Comparison of ENCODE assay signal across 8 cellular contexts in genomic region chr11:45354976-45355705, GRCh38.
DNase-seq lines count a peak whose midpoint lies in the region; ATAC-seq and TF ChIP-seq lines count a peak whose summit lies in the region.

No MANE protein-coding gene starts in this region.

- H3K27me3 ChIP-seq in SK-N-SH (ENCODE audit: insufficient read depth): no peaks in the 10 kb centered on the region
- no peaks in the 10 kb centered on the region for H3K27me3 ChIP-seq in right atrium auricular region
- H3K27me3 ChIP-seq in upper lobe of right lung: peaks cover 3% of the 10 kb centered on the region

- intact Hi-C loops in upper lobe of right lung (cut with DNase I): no loop called here

- no peaks in the 10 kb centered on the region for H3K79me2 ChIP-seq in SK-N-SH (ENCODE audit: insufficient read depth)

- no peak for TF ChIP-seq RAD21 in SK-N-SH (IDR thresholded peaks at IDR 0.05; ENCODE audit: low read length)

- peak overlapping the region; percentile 10; the same call in 1 of the 2 replicates for H3K9ac ChIP-seq in SK-N-SH

- no peaks in the 10 kb centered on the region for H3F3A ChIP-seq in SK-N-SH (replicated peaks; ENCODE audit: insufficient read depth)

- TF ChIP-seq EP300 in SK-N-SH (IDR thresholded peaks at IDR 0.05; ENCODE audit: borderline replicate concordance in 1 of 2, low read depth in 1 of 2, low read length in 1 of 2): no peak

- H3K9me3 ChIP-seq in SK-N-SH: no peaks in the 10 kb centered on the region
- H3K9me3 ChIP-seq in right atrium auricular region: no peaks in the 10 kb centered on the region
- H3K9me3 ChIP-seq in upper lobe of right lung: no peaks in the 10 kb centered on the region

- H3K27ac ChIP-seq in SK-N-SH (ENCODE audit: low read depth in 2 of 2, low read length in 1 of 2) (peak overlapping the region in 1 of 2 experiments; percentile 64; a peak in 1 of 4 replicates), right atrium auricular region (peak overlapping the region; percentile 64 to 76), upper lobe of right lung (peak overlapping the region; percentile 44)

- WGBS in SK-N-SH (ENCODE audit: low lambda C conversion rate): 18% methylated on average over 19 of the region's 30 CpGs

- no peak for TF ChIP-seq CTCF in SK-N-SH (IDR thresholded peaks at IDR 0.05)
- no peak for TF ChIP-seq CTCF in right atrium auricular region (IDR thresholded peaks at IDR 0.05)
- TF ChIP-seq CTCF in upper lobe of right lung (IDR thresholded peaks at IDR 0.05): no peak

- ATAC-seq in GM21360 (IDR thresholded peaks at IDR 0.05; ENCODE audit: unreplicated experiment) (peak; percentile 84), upper lobe of right lung (peak; percentile 94)

- H3K9me2 ChIP-seq in SK-N-SH: no peaks in the 10 kb centered on the region

- no peaks in the 10 kb centered on the region for H4K20me1 ChIP-seq in SK-N-SH (ENCODE audit: insufficient read depth)

- DNase-seq in C1 segment of cervical spinal cord (lab: John Stamatoyannopoulos, UW) (peak; percentile 20 to 86 (median 72)), SK-N-SH (peak; percentile 88), amniotic epithelial cell (ENCODE audit: low read depth) (peak; percentile 63), right atrium auricular region (ENCODE audit: low spot score) (peak; percentile 88), pulmonary artery endothelial cell (ENCODE audit: low read depth, low spot score) (peak; percentile 29), upper lobe of right lung (peak; percentile 89)
- DNase-seq in Jurkat, Clone E6-1 (ENCODE audit: low read depth, low spot score): peak; percentile 90

- CTCF ChIA-PET in SK-N-SH (lab: Yijun Ruan, JAX): interaction anchor here (1.2 to 4.6 kb wide), 3 partner anchors 16 to 300 kb away, joined by 5 to 25 read pairs (median 25); no protein-coding TSS in a partner anchor

- peak overlapping the region; percentile 97 for H2AFZ ChIP-seq in SK-N-SH (ENCODE audit: low read depth)

- H3K4me2 ChIP-seq in SK-N-SH: peak overlapping the region; percentile 81

- no peaks in the 10 kb centered on the region for H3K36me3 ChIP-seq in SK-N-SH (replicated peaks in 1 of 2; ENCODE audit: control insufficient read depth in 1 of 2, insufficient read depth in 2 of 2, low read length in 1 of 2)
- no peaks in the 10 kb centered on the region for H3K36me3 ChIP-seq in right atrium auricular region
- H3K36me3 ChIP-seq in upper lobe of right lung: no peaks in the 10 kb centered on the region

- H3K4me1 ChIP-seq in SK-N-SH (ENCODE audit: control insufficient read depth in 1 of 2, insufficient read depth in 2 of 2, low read depth in 1 of 2, low read length in 1 of 2) (peaks cover 0 to 4% of the 10 kb centered on the region in 2 experiments; a peak in 2 of 4 replicates), right atrium auricular region (peaks cover 0 to 9% of the 10 kb centered on the region in 2 donors), upper lobe of right lung (no peaks in the 10 kb centered on the region)

- POLR2A ChIA-PET in SK-N-SH (lab: Yijun Ruan, JAX): no interaction called here

- H3K4me3 ChIP-seq in Jurkat, Clone E6-1 (ENCODE audit: low read length): peak overlapping the region; percentile 81
- peak overlapping the region; percentile 66 to 67 for H3K4me3 ChIP-seq in SK-N-SH (ENCODE audit: low read depth in 2 of 2, low read length in 1 of 2)
- H3K4me3 ChIP-seq in right atrium auricular region: peak overlapping the region; percentile 72 to 77
- H3K4me3 ChIP-seq in upper lobe of right lung: peak overlapping the region; percentile 57

TF ChIP-seq in SK-N-SH, 30 proteins besides CTCF, POLR2A, EP300 and RAD21:
- no peak for TF ChIP-seq RXRA (IDR thresholded peaks at IDR 0.05; ENCODE audit: borderline replicate concordance, low read depth)
- TF ChIP-seq ELF1 (IDR thresholded peaks at IDR 0.05): peak; percentile 97
- peak; percentile 95 for TF ChIP-seq YY1 (IDR thresholded peaks at IDR 0.05; ENCODE audit: low read depth)
- peak; percentile 50 for TF ChIP-seq CHD2 (IDR thresholded peaks at IDR 0.05; ENCODE audit: low read length, partially characterized antibody)
- TF ChIP-seq TCF12 (IDR thresholded peaks at IDR 0.05): peak; percentile 20; the same call in 1 of the 2 replicates
- TF ChIP-seq IRF3 (IDR thresholded peaks at IDR 0.05; ENCODE audit: low read depth, low read length): no peak
- peak; percentile 91 for TF ChIP-seq GABPA (IDR thresholded peaks at IDR 0.05; ENCODE audit: low read depth)
- no peak for TF ChIP-seq FOXM1 (IDR thresholded peaks at IDR 0.05; ENCODE audit: low read depth)
- peak; percentile 49 for TF ChIP-seq POLR2AphosphoS5 (IDR thresholded peaks at IDR 0.05; ENCODE audit: low read depth, low read length)
- TF ChIP-seq FOXJ3 (CRISPR knock-in tag; IDR thresholded peaks at IDR 0.05): no peak
- no peak for TF ChIP-seq JUND (IDR thresholded peaks at IDR 0.05)
- peak; percentile 82 for TF ChIP-seq NFIC (IDR thresholded peaks at IDR 0.05; ENCODE audit: borderline replicate concordance)
- no peak for TF ChIP-seq SMC3 (IDR thresholded peaks at IDR 0.05; ENCODE audit: low read depth, low read length)
- TF ChIP-seq, protein P1, sequence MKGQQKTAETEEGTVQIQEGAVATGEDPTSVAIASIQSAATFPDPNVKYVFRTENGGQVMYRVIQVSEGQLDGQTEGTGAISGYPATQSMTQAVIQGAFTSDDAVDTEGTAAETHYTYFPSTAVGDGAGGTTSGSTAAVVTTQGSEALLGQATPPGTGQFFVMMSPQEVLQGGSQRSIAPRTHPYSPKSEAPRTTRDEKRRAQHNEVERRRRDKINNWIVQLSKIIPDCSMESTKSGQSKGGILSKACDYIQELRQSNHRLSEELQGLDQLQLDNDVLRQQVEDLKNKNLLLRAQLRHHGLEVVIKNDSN (IDR thresholded peaks at IDR 0.05; ENCODE audit: borderline replicate concordance, low read depth): no peak

Comparison
In these comparisons a context has a peak if more than half of its experiments do, and no peak if none do; other contexts are left out.
1. DNase-seq: peak in every context shown above with its lines; median percentile 90 in Jurkat, Clone E6-1; 89 in upper lobe of right lung; 88 in SK-N-SH; 88 in right atrium auricular region; 72 in C1 segment of cervical spinal cord; 63 in amniotic epithelial cell; 29 in pulmonary artery endothelial cell.